Comparison of ENCODE assay signal across 17 cellular contexts in the genomic region with DNA sequence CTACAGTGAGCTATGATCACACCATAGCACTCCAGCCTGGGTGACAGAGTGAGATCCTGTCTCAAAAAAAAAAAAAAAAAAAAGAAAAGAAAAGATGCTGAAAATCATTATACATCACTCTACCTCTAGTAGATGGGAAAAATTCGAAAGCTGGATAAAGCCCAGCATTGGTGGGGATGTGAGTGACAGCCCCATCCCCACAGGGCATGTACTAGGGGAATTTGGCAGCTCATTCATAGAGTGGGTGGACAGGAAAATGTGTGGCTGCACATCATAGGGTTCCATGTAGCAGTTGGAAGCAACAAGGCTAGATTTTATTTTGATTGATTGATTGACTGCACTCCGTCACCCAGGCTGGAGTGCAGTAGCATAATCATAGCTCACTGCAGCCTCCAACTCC.
"Had no signal": no experiment of that assay in that cellular context is flagged by ENCODE, and none has a peak within 500 bp of the region (broad histone marks: within the 10 kb centered on the region; RNA-seq: fewer than 3 reads in every experiment).

No MANE protein-coding gene starts in this region.

- H3K27ac ChIP-seq: esophagus squamous epithelium, left lung, lower lobe of right lung, parathyroid adenoma, sigmoid colon, testis, tibial nerve had no signal

- H2AFZ ChIP-seq: parathyroid adenoma had no signal

- H3K4me1 ChIP-seq: left lung, lower lobe of right lung, parathyroid adenoma, sigmoid colon, testis had no signal

- H3K27me3 ChIP-seq: esophagus squamous epithelium, left lung, right atrium auricular region, sigmoid colon, testis, tibial nerve had no signal

- ATAC-seq: effector memory CD8-positive, alpha-beta T cell; left lung; lower lobe of right lung; stimulated activated naive CD8-positive, alpha-beta T cell treated with anti-CD3 and anti-CD28 coated beads, Interleukin-15, amount 100 ng/mL, for 72 hours had no signal

- H3K79me2 ChIP-seq: parathyroid adenoma had no signal

- H3K9ac ChIP-seq: parathyroid adenoma had no signal

- H3K36me3 ChIP-seq: right atrium auricular region had no signal

- H3K9me3 ChIP-seq: esophagus squamous epithelium, left lung, lower lobe of right lung, right atrium auricular region, sigmoid colon, testis, tibial nerve had no signal

- DNase-seq: effector memory CD8-positive, alpha-beta T cell; esophagus squamous epithelium; immature natural killer cell; left lung; lower lobe of right lung; sigmoid colon; stimulated activated CD4-positive, alpha-beta T cell treated with anti-CD3 and anti-CD28 coated beads, Interleukin-2, amount 100 ng/mL, for 24 hours; stimulated activated CD4-positive, alpha-beta T cell treated with anti-CD3 and anti-CD28 coated beads, Interleukin-4, amount 100 ng/mL, for 4 hours; stimulated activated naive B cell treated with anti-CD40 and anti-IgM and Interleukin-4, amounts not matched to agents 10 μg/mL and 1 μg/mL and 100 μg/mL, for 72 hours; stimulated activated naive CD8-positive, alpha-beta T cell treated with anti-CD3 and anti-CD28 coated beads, Interleukin-15, amount 100 ng/mL, for 72 hours; testis had no signal

- FAIRE-seq: colon, keratinocyte had no signal

- H3K4me3 ChIP-seq: esophagus squamous epithelium, left lung, lower lobe of right lung, right atrium auricular region, sigmoid colon, skin epidermis, testis, tibial nerve had no signal
